Comparison of ENCODE assay signal across 23 cellular contexts in genomic region chr2:197391220-197391717, GRCh38.
"Had no signal": no experiment of that assay in that cellular context is flagged by ENCODE, and none has a peak within 500 bp of the region (broad histone marks: within the 10 kb centered on the region; RNA-seq: fewer than 3 reads in every experiment).

No MANE protein-coding gene starts in this region.

- H3K4me1 ChIP-seq: left ventricle myocardium inferior, lower lobe of right lung, parathyroid adenoma, prostate gland, spleen, tibial artery, upper lobe of right lung, vagina had no signal

- H3K27me3 Mint-ChIP-seq: stimulated activated memory B cell treated with anti-CD40 and anti-IgM and Interleukin-4, amounts not matched to agents 10 μg/mL and 1 μg/mL and 100 μg/mL, for 72 hours; stimulated activated naive CD8-positive, alpha-beta T cell treated with anti-CD3 and anti-CD28 coated beads, Interleukin-15, Interleukin-2, amounts not matched to agents 100 ng/mL and 50 ng/mL, for 24 hours had no signal

- H3K27ac Mint-ChIP-seq: nephron progenitor cell; stimulated activated memory B cell treated with anti-CD40 and anti-IgM and Interleukin-4, amounts not matched to agents 10 μg/mL and 1 μg/mL and 100 μg/mL, for 72 hours; stimulated activated naive CD8-positive, alpha-beta T cell treated with anti-CD3 and anti-CD28 coated beads, Interleukin-15, Interleukin-2, amounts not matched to agents 100 ng/mL and 50 ng/mL, for 24 hours had no signal

- H3K27ac ChIP-seq: left ventricle myocardium inferior, lower lobe of right lung, parathyroid adenoma, prostate gland, spleen, tibial artery, upper lobe of right lung, vagina had no signal

- H3K79me2 ChIP-seq: parathyroid adenoma had no signal

- H3K27me3 ChIP-seq: dorsolateral prefrontal cortex, spleen, tibial artery, upper lobe of right lung, vagina had no signal

- H3K4me3 ChIP-seq: dorsolateral prefrontal cortex, left ventricle myocardium inferior, lower lobe of right lung, prostate gland, spleen, tibial artery, upper lobe of right lung, vagina had no signal

- DNase-seq: cortex of kidney; dorsolateral prefrontal cortex; effector CD8-positive, alpha-beta T cell; immature natural killer cell; left ventricle myocardium inferior; lower lobe of right lung; mesenchymal stem cell; midbrain; nephron progenitor cell; spleen; stimulated activated CD4-positive, alpha-beta T cell treated with anti-CD3 and anti-CD28 coated beads, Interleukin-15, amount 100 ng/mL, for 24 hours; stimulated activated CD4-positive, alpha-beta T cell treated with anti-CD3 and anti-CD28 coated beads, Interleukin-1b, Interleukin-23, amount 100 ng/mL, for 48 hours; stimulated activated CD4-positive, alpha-beta T cell treated with anti-CD3 and anti-CD28 coated beads, Interleukin-4, amount 100 ng/mL, for 24 hours; tibial artery; upper lobe of right lung had no signal

- H3K4me1 Mint-ChIP-seq: immature natural killer cell; stimulated activated memory B cell treated with anti-CD40 and anti-IgM and Interleukin-4, amounts not matched to agents 10 μg/mL and 1 μg/mL and 100 μg/mL, for 72 hours had no signal

- H3K4me3 Mint-ChIP-seq: immature natural killer cell; nephron progenitor cell; stimulated activated memory B cell treated with anti-CD40 and anti-IgM and Interleukin-4, amounts not matched to agents 10 μg/mL and 1 μg/mL and 100 μg/mL, for 72 hours; stimulated activated naive CD8-positive, alpha-beta T cell treated with anti-CD3 and anti-CD28 coated beads, Interleukin-15, Interleukin-2, amounts not matched to agents 100 ng/mL and 50 ng/mL, for 24 hours had no signal

- ATAC-seq: esophagus mucosa; lower lobe of right lung; sciatic nerve; stimulated activated memory B cell treated with anti-CD40 and anti-IgM and Interleukin-4, amounts not matched to agents 10 μg/mL and 1 μg/mL and 100 μg/mL, for 72 hours; upper lobe of right lung had no signal

- H3K9me3 ChIP-seq: left ventricle myocardium inferior, lower lobe of right lung, prostate gland, spleen, tibial artery, upper lobe of right lung, vagina had no signal

- H3K9me3 Mint-ChIP-seq: immature natural killer cell; nephron progenitor cell; stimulated activated memory B cell treated with anti-CD40 and anti-IgM and Interleukin-4, amounts not matched to agents 10 μg/mL and 1 μg/mL and 100 μg/mL, for 72 hours; stimulated activated naive CD8-positive, alpha-beta T cell treated with anti-CD3 and anti-CD28 coated beads, Interleukin-15, Interleukin-2, amounts not matched to agents 100 ng/mL and 50 ng/mL, for 24 hours had no signal

- H3K9ac ChIP-seq: parathyroid adenoma had no signal

- H2AFZ ChIP-seq: parathyroid adenoma had no signal

- FAIRE-seq: keratinocyte had no signal
